1 cellular context compared by ENCODE assay signal in genomic region chr6:89379281-89379680, GRCh38.
TF ChIP-seq lines count a peak whose summit lies in the region.

No MANE protein-coding gene starts in this region.

TF ChIP-seq in GM12878, 131 proteins besides CTCF, POLR2A, EP300 and RAD21:
- TF ChIP-seq SPI1 (IDR thresholded peaks at IDR 0.05; ENCODE audit: borderline replicate concordance, insufficient read depth, low read depth, low read length): 0 out of 2 replicates have a peak, but pooled peaks have one; percentile 2
- no peak for TF ChIP-seq KLF5 (IDR thresholded peaks at IDR 0.05; ENCODE audit: partially characterized antibody)
- no peak for TF ChIP-seq CREB1 (IDR thresholded peaks at IDR 0.05; ENCODE audit: low read depth)
